29 cellular contexts compared by ENCODE assay signal in the genomic region with DNA sequence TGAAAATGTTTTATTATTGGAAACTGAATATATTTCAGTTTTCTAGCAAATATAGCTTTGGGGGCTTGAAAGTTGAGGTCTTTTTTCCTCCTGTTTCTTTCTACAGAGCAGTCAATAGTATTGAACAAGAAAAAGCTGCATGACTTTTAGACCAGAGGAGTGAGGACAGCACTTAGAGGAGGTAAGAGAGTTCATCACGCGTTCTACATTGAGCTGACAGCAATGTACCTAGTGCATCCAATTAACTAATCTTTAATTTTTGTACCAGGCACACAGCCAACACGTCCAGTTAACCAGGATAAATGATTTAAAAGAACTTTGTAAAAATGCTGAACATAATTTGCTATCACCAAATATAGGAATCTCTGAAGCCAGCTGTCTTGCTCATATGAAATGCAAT.
"Had no signal": no experiment of that assay in that cellular context is flagged by ENCODE, and none has a peak within 500 bp of the region (broad histone marks: within the 10 kb centered on the region; RNA-seq: fewer than 3 reads in every experiment).

No MANE protein-coding gene starts in this region.

- H3K36me3 ChIP-seq: adrenal gland, cardiac muscle cell, ovary, prostate gland, thyroid gland, WERI-Rb-1 had no signal

- DNase-seq: activated CD4-positive, alpha-beta T cell treated with anti-CD3 and anti-CD28 coated beads for 48 hours; activated CD4-positive, alpha-beta T cell treated with anti-CD3 and anti-CD28 coated beads, Interleukin-2, amount 50 U/mL, for 48 hours; activated CD8-positive, alpha-beta memory T cell treated with anti-CD3 and anti-CD28 coated beads for 24 hours; activated effector memory CD4-positive, alpha-beta T cell treated with anti-CD3 and anti-CD28 coated beads, Interleukin-2, amount 50 U/mL, for 16 hours; activated naive CD4-positive, alpha-beta T cell treated with anti-CD3 and anti-CD28 coated beads for 36 hours; activated naive CD8-positive, alpha-beta T cell treated with anti-CD3 and anti-CD28 coated beads for 36 hours; adrenal gland; aorta; cortex of kidney; effector memory CD8-positive, alpha-beta T cell; foreskin fibroblast; mesendoderm; naive B cell; ovary; retina; stimulated activated CD4-positive, alpha-beta T cell treated with anti-CD3 and anti-CD28 coated beads, Interleukin-1b, Interleukin-23, amount 100 ng/mL, for 48 hours; stimulated activated CD4-positive, alpha-beta T cell treated with anti-CD3 and anti-CD28 coated beads, Interleukin-4, amount 100 ng/mL, for 4 hours; stimulated activated CD8-positive, alpha-beta memory T cell treated with anti-CD3 and anti-CD28 coated beads, Interleukin-4, amount 100 ng/mL, for 48 hours; stimulated activated naive CD8-positive, alpha-beta T cell treated with anti-CD3 and anti-CD28 coated beads, Interleukin-15, amount 100 ng/mL, for 72 hours; SW 1271; T-helper 9 cell; thyroid gland; WERI-Rb-1 had no signal

- H3K4me3 ChIP-seq: adrenal gland, cardiac muscle cell, lung, ovary, prostate gland, smooth muscle cell, thyroid gland had no signal

- H3K4me2 ChIP-seq: smooth muscle cell had no signal

- H3K27me3 ChIP-seq: adrenal gland, cardiac muscle cell, ovary, thyroid gland had no signal

- H3K4me1 ChIP-seq: prostate gland had no signal

- ATAC-seq: activated CD4-positive, CD25-positive, alpha-beta regulatory T cell treated with anti-CD3 and anti-CD28 coated beads, Interleukin-2, amount 50 U/mL, for 24 hours; effector memory CD8-positive, alpha-beta T cell; stimulated activated memory B cell treated with anti-CD40 and anti-IgM and Interleukin-4, amounts not matched to agents 10 μg/mL and 1 μg/mL and 100 μg/mL, for 72 hours; stimulated activated naive CD8-positive, alpha-beta T cell treated with anti-CD3 and anti-CD28 coated beads, Interleukin-15, amount 100 ng/mL, for 72 hours had no signal

- H3K27ac ChIP-seq: adrenal gland, cardiac muscle cell, prostate gland, WERI-Rb-1 had no signal

- H3K9me3 ChIP-seq: adrenal gland, ovary, prostate gland, thyroid gland had no signal
